21 cellular contexts compared by ENCODE assay signal in genomic region chr14:34034447-34035176, GRCh38.
"Had no signal": no experiment of that assay in that cellular context is flagged by ENCODE, and none has a peak within 500 bp of the region (broad histone marks: within the 10 kb centered on the region; RNA-seq: fewer than 3 reads in every experiment).

No MANE protein-coding gene starts in this region.

- ATAC-seq: activated CD8-positive, alpha-beta memory T cell treated with anti-CD3 and anti-CD28 coated beads, Interleukin-2, amount 10 ng/mL, durations not matched to agents 7 days and 5 days; effector memory CD8-positive, alpha-beta T cell; left lung; naive thymus-derived CD8-positive, alpha-beta T cell; WTC11 had no signal

- DNase-seq: activated CD4-positive, alpha-beta memory T cell treated with anti-CD3 and anti-CD28 coated beads, Interleukin-2, amount 10 ng/mL, durations not matched to agents 7 days and 5 days; activated CD4-positive, alpha-beta T cell treated with anti-CD3 and anti-CD28 coated beads for 4 hours; activated CD8-positive, alpha-beta memory T cell treated with anti-CD3 and anti-CD28 coated beads, Interleukin-2, amount 10 ng/mL, durations not matched to agents 7 days and 5 days; activated naive CD8-positive, alpha-beta T cell treated with anti-CD3 and anti-CD28 coated beads for 36 hours; amniotic stem cell; effector memory CD8-positive, alpha-beta T cell; glutamatergic neuron; kidney; left lung; naive thymus-derived CD8-positive, alpha-beta T cell; pancreas; stimulated activated CD4-positive, alpha-beta T cell treated with anti-CD3 and anti-CD28 coated beads, Interleukin-1b, Interleukin-23, amount 100 ng/mL, for 48 hours; stimulated activated CD8-positive, alpha-beta memory T cell treated with anti-CD3 and anti-CD28 coated beads, Interleukin-4, amount 100 ng/mL, for 48 hours; stimulated activated naive CD4-positive, alpha-beta T cell had no signal

- H3K36me3 Mint-ChIP-seq: activated CD8-positive, alpha-beta memory T cell treated with anti-CD3 and anti-CD28 coated beads, Interleukin-2, amount 10 ng/mL, durations not matched to agents 7 days and 5 days; activated naive CD8-positive, alpha-beta T cell treated with anti-CD3 and anti-CD28 coated beads for 36 hours; memory B cell; naive thymus-derived CD8-positive, alpha-beta T cell; WTC11 had no signal

- H3K9me3 ChIP-seq: left lung, mucosa of descending colon, neutrophil, pancreas had no signal

- H3K4me3 Mint-ChIP-seq: activated CD4-positive, alpha-beta memory T cell treated with anti-CD3 and anti-CD28 coated beads, Interleukin-2, amount 10 ng/mL, durations not matched to agents 7 days and 5 days; activated CD8-positive, alpha-beta memory T cell treated with anti-CD3 and anti-CD28 coated beads, Interleukin-2, amount 10 ng/mL, durations not matched to agents 7 days and 5 days; activated naive CD8-positive, alpha-beta T cell treated with anti-CD3 and anti-CD28 coated beads for 36 hours; effector memory CD8-positive, alpha-beta T cell; memory B cell; naive thymus-derived CD8-positive, alpha-beta T cell; T-helper 2 cell treated with Interferon-gamma antibody and Interleukin-4, amounts not matched to agents 5 μg/mL and 100 μg/mL, for 36 hours; WTC11 had no signal

- H3K27me3 ChIP-seq: cardiac muscle cell, foreskin keratinocyte, left lung, neutrophil, pancreas had no signal

- H3K4me3 ChIP-seq: cardiac muscle cell, left lung, mucosa of descending colon, pancreas had no signal

- H3K36me3 ChIP-seq: cardiac muscle cell, left lung, neutrophil, pancreas had no signal

- H3K27ac ChIP-seq: cardiac muscle cell, foreskin keratinocyte, left lung, neutrophil, pancreas had no signal

- H3K9me3 Mint-ChIP-seq: activated CD4-positive, alpha-beta memory T cell treated with anti-CD3 and anti-CD28 coated beads, Interleukin-2, amount 10 ng/mL, durations not matched to agents 7 days and 5 days; activated naive CD8-positive, alpha-beta T cell treated with anti-CD3 and anti-CD28 coated beads for 36 hours; memory B cell; naive thymus-derived CD8-positive, alpha-beta T cell; WTC11 had no signal

- H3K27ac Mint-ChIP-seq: activated CD4-positive, alpha-beta memory T cell treated with anti-CD3 and anti-CD28 coated beads, Interleukin-2, amount 10 ng/mL, durations not matched to agents 7 days and 5 days; activated CD8-positive, alpha-beta memory T cell treated with anti-CD3 and anti-CD28 coated beads, Interleukin-2, amount 10 ng/mL, durations not matched to agents 7 days and 5 days; activated naive CD8-positive, alpha-beta T cell treated with anti-CD3 and anti-CD28 coated beads for 36 hours; effector memory CD8-positive, alpha-beta T cell; memory B cell; naive thymus-derived CD8-positive, alpha-beta T cell; T-helper 2 cell treated with Interferon-gamma antibody and Interleukin-4, amounts not matched to agents 5 μg/mL and 100 μg/mL, for 36 hours; WTC11 had no signal

- H3K27me3 Mint-ChIP-seq: activated naive CD8-positive, alpha-beta T cell treated with anti-CD3 and anti-CD28 coated beads for 36 hours; effector memory CD8-positive, alpha-beta T cell; memory B cell had no signal

- H3K4me1 ChIP-seq: pancreas had no signal

- H3K4me1 Mint-ChIP-seq: activated naive CD8-positive, alpha-beta T cell treated with anti-CD3 and anti-CD28 coated beads for 36 hours; memory B cell had no signal
